In the genomic region with DNA sequence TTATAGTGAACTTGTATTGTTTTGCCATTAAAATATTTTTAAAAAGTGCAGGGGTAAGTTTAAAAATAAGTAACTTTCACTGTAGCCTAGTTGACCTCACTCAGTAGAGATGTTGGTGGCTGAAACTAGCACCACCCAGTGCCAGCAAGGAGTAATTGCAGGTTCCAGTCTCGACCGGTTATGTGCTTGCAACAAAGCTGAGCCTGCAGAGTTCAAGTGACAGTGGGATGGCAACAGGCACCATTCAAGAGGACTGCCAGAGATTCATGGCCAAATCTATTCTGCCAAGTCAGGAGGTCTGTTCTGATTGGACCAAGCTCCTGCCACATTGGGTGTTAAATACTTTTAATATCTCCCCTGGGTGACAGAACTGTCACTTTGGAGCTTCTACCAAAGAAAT, we compare ENCODE assay signal across 8 cellular contexts. TPM values are rescaled to one million over a fixed set of nuclear protein-coding genes. Genes with fewer than 3 reads are reported as not detected.
DNase-seq lines count a peak whose midpoint lies in the region; ATAC-seq, FAIRE-seq and TF ChIP-seq lines count a peak whose summit lies in the region.

No MANE protein-coding gene starts in this region.

- H3K56ac ChIP-seq in H1 (replicated peaks; ENCODE audit: insufficient read length, low read depth, low read length): no peak overlapping the region

- H3K27me3 ChIP-seq in GM06990 (replicated peaks; ENCODE audit: control insufficient read depth, insufficient read depth, low read length) (no peaks in the 10 kb centered on the region; the same call in 1 of the 2 replicates), OCI-LY3 (ENCODE audit: low read depth, low read length) (no peaks in the 10 kb centered on the region), H1 (replicated peaks in 1 of 4; ENCODE audit: control insufficient read depth in 3 of 4, extremely low read depth in 1 of 4, insufficient read depth in 3 of 4, low read length in 3 of 4) (peaks cover 0 to 10% (median 6%) of the 10 kb centered on the region in 4 experiments; a peak in 5 of 7 replicates), esophagus squamous epithelium (peaks cover 0 to 34% (median 0%) of the 10 kb centered on the region in 4 donors)

- TF ChIP-seq POLR2A in H1 (IDR thresholded peaks at IDR 0.05; ENCODE audit: control extremely low read depth in 1 of 2, low read depth in 2 of 2, low read length in 2 of 2) (no peak), esophagus squamous epithelium (IDR thresholded peaks at IDR 0.05) (no peak)

- H2AFZ ChIP-seq in OCI-LY3 (ENCODE audit: low read depth, low read length) (no peak overlapping the region), H1 (ENCODE audit: low read length) (no peak overlapping the region)

- TF ChIP-seq RAD21 in H1 (IDR thresholded peaks at IDR 0.05 in 1 of 2, conservative IDR thresholded peaks at IDR 0.05 in 1 of 2; ENCODE audit: low read depth in 2 of 2, low read length in 2 of 2): peak; percentile 37 to 51

- H3K79me2 ChIP-seq in OCI-LY3 (ENCODE audit: low read length) (no peaks in the 10 kb centered on the region), H1 (ENCODE audit: control insufficient read depth in 1 of 2, insufficient read depth in 2 of 2, low read length in 2 of 2) (peaks cover 0 to 24% of the 10 kb centered on the region in 2 experiments; a peak in 2 of 4 replicates)

- no peak overlapping the region for H2BK5ac ChIP-seq in H1 (ENCODE audit: low read depth, low read length)

- no peak overlapping the region for H3K23ac ChIP-seq in H1 (ENCODE audit: insufficient read length)

- ATAC-seq in GM18858 (IDR thresholded peaks at IDR 0.05; ENCODE audit: unreplicated experiment): no peak

- no peaks in the 10 kb centered on the region; the same call in 1 of the 2 replicates for H3K79me1 ChIP-seq in H1 (ENCODE audit: low read depth, low read length)

- H3K23me2 ChIP-seq in H1 (ENCODE audit: low read depth, low read length): peaks cover 8% of the 10 kb centered on the region; the same call in 1 of the 2 replicates

- H2BK12ac ChIP-seq in H1 (ENCODE audit: low read depth, low read length): no peak overlapping the region

- no peak overlapping the region for H3K18ac ChIP-seq in H1 (ENCODE audit: extremely low read depth, low read length)

- no peak overlapping the region for H3K4ac ChIP-seq in H1 (replicated peaks; ENCODE audit: insufficient read length, low read depth, low read length)

- H3K9me3 ChIP-seq in OCI-LY3 (ENCODE audit: insufficient read depth, low read length): no peaks in the 10 kb centered on the region
- no peaks in the 10 kb centered on the region for H3K9me3 ChIP-seq in H1 (ENCODE audit: insufficient read depth in 2 of 2, low read depth in 1 of 2, low read length in 1 of 2)
- H3K9me3 ChIP-seq in esophagus squamous epithelium: no peaks in the 10 kb centered on the region

- peak; percentile 45 for DNase-seq in 8988T
- DNase-seq in GM06990 (ENCODE audit: extremely low read depth, insufficient read length): no peak
- DNase-seq in H1 (ENCODE audit: low read depth in 1 of 2, low spot score in 2 of 2): no peak
- DNase-seq in non-pigmented ciliary epithelial cell (ENCODE audit: low read depth): peak; percentile 19
- DNase-seq in activated effector memory CD4-positive, alpha-beta T cell treated with Interleukin-2 at 50 U/mL for 16 hours: no peak
- no peak for DNase-seq in esophagus squamous epithelium (lab: John Stamatoyannopoulos, UW)

- H4K91ac ChIP-seq in H1 (replicated peaks; ENCODE audit: insufficient read length, low read length): no peak overlapping the region

- H3K14ac ChIP-seq in H1 (ENCODE audit: insufficient read length): no peak overlapping the region

- TF ChIP-seq EP300 in H1 (IDR thresholded peaks at IDR 0.05; ENCODE audit: borderline replicate concordance in 1 of 2, low read depth in 2 of 2, low read length in 2 of 2): no peak

- no peak overlapping the region for H2BK15ac ChIP-seq in H1 (ENCODE audit: low read length)

- CTCF ChIA-PET in H1 (lab: Charles Lee; ENCODE audit: partially characterized antibody): interaction anchor here (0.6 to 8.0 kb wide), 31 partner anchors 9 to 1874 kb away, joined by 3 to 82 read pairs (median 5); no protein-coding TSS in a partner anchor

- no peak overlapping the region for H2AK5ac ChIP-seq in H1 (ENCODE audit: low read depth, low read length)

- POLR2A ChIA-PET in H1 (lab: Charles Lee; ENCODE audit: partially characterized antibody): interaction anchor here (1.0 to 1.1 kb wide), 2 partner anchors 65 to 271 kb away, joined by 3 to 7 read pairs; no protein-coding TSS in a partner anchor

- H2BK20ac ChIP-seq in H1 (ENCODE audit: low read length): no peak overlapping the region

- H3K4me1 ChIP-seq in OCI-LY3 (ENCODE audit: low read length) (no peaks in the 10 kb centered on the region), H1 (replicated peaks in 1 of 4; ENCODE audit: control insufficient read depth in 3 of 4, insufficient read depth in 4 of 4, low read length in 3 of 4) (peaks cover 11 to 24% (median 16%) of the 10 kb centered on the region in 4 experiments), esophagus squamous epithelium (peaks cover 12 to 25% (median 14%) of the 10 kb centered on the region in 3 donors)

- H3K9ac ChIP-seq in OCI-LY3 (ENCODE audit: low read length) (no peak overlapping the region), H1 (replicated peaks in 1 of 4; ENCODE audit: extremely low read depth in 1 of 4, low read depth in 3 of 4, low read length in 3 of 4) (no peak overlapping the region)

- intact Hi-C loops in esophagus squamous epithelium (cut with DNase I): no loop called here

- H3K36me3 ChIP-seq in GM06990 (ENCODE audit: control insufficient read depth, insufficient read depth, low read length) (no peaks in the 10 kb centered on the region), OCI-LY3 (replicated peaks; ENCODE audit: low read depth, low read length) (no peaks in the 10 kb centered on the region), H1 (ENCODE audit: control insufficient read depth in 2 of 4, insufficient read depth in 4 of 4, low read length in 3 of 4) (no peaks in the 10 kb centered on the region), esophagus squamous epithelium (no peaks in the 10 kb centered on the region)

- peak; percentile 81 for FAIRE-seq in H1 (lab: Jason Lieb, UNC)

- H3K4me3 ChIP-seq in GM06990 (replicated peaks; ENCODE audit: low read depth, low read length): no peak overlapping the region
- H3K4me3 ChIP-seq in OCI-LY3 (ENCODE audit: low read length): no peak overlapping the region
- H3K4me3 ChIP-seq in H1 (ENCODE audit: extremely low read depth in 1 of 4, insufficient read depth in 2 of 4, low read depth in 3 of 4, low read length in 4 of 4): no peak overlapping the region
- H3K4me3 ChIP-seq in esophagus squamous epithelium: no peak overlapping the region

- H4K20me1 ChIP-seq in OCI-LY3 (ENCODE audit: insufficient read depth, low read length) (no peaks in the 10 kb centered on the region), H1 (replicated peaks in 1 of 2; ENCODE audit: control insufficient read depth in 1 of 2, insufficient read depth in 2 of 2, low read length in 2 of 2) (peaks cover 12 to 14% of the 10 kb centered on the region in 2 experiments)

- TF ChIP-seq CTCF in GM06990 (IDR thresholded peaks at IDR 0.05; ENCODE audit: insufficient read depth, low read length, poor library complexity, severe bottlenecking) (peak; percentile 65), OCI-LY3 (IDR thresholded peaks at IDR 0.05; ENCODE audit: low read depth, low read length) (peak; percentile 77), H1 (IDR thresholded peaks at IDR 0.05; ENCODE audit: control extremely low read depth in 1 of 3, insufficient read depth in 1 of 3, low read depth in 1 of 3, low read length in 3 of 3) (peak; percentile 61 to 84 (median 73)), esophagus squamous epithelium (IDR thresholded peaks at IDR 0.05) (peak in 3 of 6 experiments; percentile 24 to 64 (median 33))

- H2BK120ac ChIP-seq in H1 (replicated peaks; ENCODE audit: low read depth, low read length): no peak overlapping the region

- H3K27ac ChIP-seq in OCI-LY3 (ENCODE audit: low read length): no peak overlapping the region
- no peak overlapping the region for H3K27ac ChIP-seq in H1 (ENCODE audit: low read depth, low read length)
- H3K27ac ChIP-seq in esophagus squamous epithelium: no peak overlapping the region

- H4K5ac ChIP-seq in H1 (ENCODE audit: insufficient read length, low read depth, low read length): no peak overlapping the region

- 24% methylated on average over 2 of the region's 2 CpGs; no CpG with 5 or more reads in 1 of the 2 experiments for WGBS in H1 (ENCODE audit: extremely low coverage in 1 of 2, insufficient coverage in 1 of 2, insufficient read length in 1 of 2, insufficient replicate concordance in 2 of 2, low coverage in 1 of 2, low lambda C conversion rate in 2 of 2, missing lambda C conversion rate in 1 of 2), 2 experiments
- WGBS in esophagus squamous epithelium, 2 donors: 38 to 72% methylated on average over 2 of the region's 2 CpGs

- no peak overlapping the region for H4K8ac ChIP-seq in H1 (ENCODE audit: extremely low read depth, insufficient read depth, low read length)

- H3K4me2 ChIP-seq in OCI-LY3 (ENCODE audit: low read length) (no peak overlapping the region), H1 (ENCODE audit: insufficient read depth in 1 of 2, low read depth in 2 of 2, low read length in 2 of 2) (no peak overlapping the region; a peak in 1 of 4 replicates)

TF ChIP-seq in H1, 55 proteins besides CTCF, POLR2A, EP300 and RAD21 (continues in another document):
- TF ChIP-seq NANOG (IDR thresholded peaks at IDR 0.05; ENCODE audit: insufficient read depth, low read depth, low read length, poor library complexity, severe bottlenecking) (no peak), ASH2L (IDR thresholded peaks at IDR 0.05; ENCODE audit: low read length) (no peak)

RNA-seq across cellular contexts. Expression of a gene that starts 2.7 kb away (rescaled TPM):
- 43.1 and 45.2 TPM in 2 replicates for total RNA-seq in H1 (2021; fragmentation: NEBNext Ultra II Directional; extraction: Animal tissue kit (Norgen Biotek cat#: 25700))
- 27.9 and 54.6 TPM in 2 replicates for polyA plus RNA-seq in H1 (2011; rRNA removed)
- 30.9 TPM for polyA plus RNA-seq in H1 (2011; cell fraction: cytosol; rRNA removed)
- polyA plus RNA-seq in H1 (2011; cell fraction: nucleus; rRNA removed): 185 TPM
- 23.0 to 41.5 TPM (median 38.0 TPM) in 4 replicates for polyA plus RNA-seq in H1 (2012, experiment 1 of 2)
- polyA plus RNA-seq in H1 (2012, experiment 2 of 2): 23.5 TPM
- 43.7 TPM for polyA plus RNA-seq in H1 (2013, experiment 1 of 2)
- polyA plus RNA-seq in H1 (2013, experiment 2 of 2): 36.1 TPM
- 22.3 and 28.5 TPM in 2 replicates for polyA minus RNA-seq in H1 (2011; rRNA and poly(A)+ RNA removed)
- polyA minus RNA-seq in H1 (2011; cell fraction: cytosol; rRNA and poly(A)+ RNA removed): 29.9 TPM
- 54.6 TPM for polyA minus RNA-seq in H1 (2011; cell fraction: nucleus; rRNA and poly(A)+ RNA removed)
- total RNA-seq in esophagus squamous epithelium: under 1 TPM; 0.42 to 0.76 (median 0.56) TPM

Comparison
In these comparisons a context has a peak if more than half of its experiments do, and no peak if none do; other contexts are left out.
1. DNase-seq: peak in 8988T (single experiment) and non-pigmented ciliary epithelial cell (single experiment); none in GM06990 (single experiment), H1 (0 of 2), activated effector memory CD4-positive, alpha-beta T cell treated with Interleukin-2 at 50 U/mL for 16 hours (single experiment) and esophagus squamous epithelium (single experiment).
2. RNA of a gene that starts 2.7 kb away (total RNA-seq): 43.1 to 45.2 TPM in H1; 0.42 to 0.76 TPM in esophagus squamous epithelium; every median in the first group is over 10 times any median in the second.